Comparison of ENCODE assay signal across 1 cellular context in genomic region chr6:169702640-169703246, GRCh38.
TF ChIP-seq lines count a peak whose summit lies in the region.

No MANE protein-coding gene starts in this region.

TF ChIP-seq in K562, 482 proteins besides CTCF, POLR2A, EP300 and RAD21 (continued from another document and continues in another):
- peak; percentile 81 for TF ChIP-seq MGA (IDR thresholded peaks at IDR 0.05)
- no peak for TF ChIP-seq ZNF324 (CRISPR knock-in tag; IDR thresholded peaks at IDR 0.05)
- 0 out of 2 replicates have a peak, but pooled peaks have one; percentile 41 for TF ChIP-seq ZNF395 (CRISPR knock-in tag; IDR thresholded peaks at IDR 0.05)
- TF ChIP-seq POLR3A (IDR thresholded peaks at IDR 0.05; ENCODE audit: borderline replicate concordance, extremely low read depth, insufficient read depth, insufficient read length), result no peak
- TF ChIP-seq RBBP5 (IDR thresholded peaks at IDR 0.05; ENCODE audit: borderline replicate concordance, insufficient read depth, low read length, poor library complexity, severe bottlenecking), result peak; percentile 83
- peak; percentile 56 for TF ChIP-seq SAP30 (IDR thresholded peaks at IDR 0.05; ENCODE audit: borderline replicate concordance, insufficient read depth, low read depth, low read length, poor library complexity, severe bottlenecking)
- no peak for TF ChIP-seq KDM4B (IDR thresholded peaks at IDR 0.05; ENCODE audit: borderline replicate concordance in 2 of 2, low read depth in 1 of 2)
- TF ChIP-seq SMAD2 (IDR thresholded peaks at IDR 0.05; ENCODE audit: low read depth, low read length), result no peak
- TF ChIP-seq PTRF (tag; IDR thresholded peaks at IDR 0.05), result no peak
- 0 out of 4 replicates have a peak, but pooled peaks of 1 of the 2 experiments have one; percentile 11 for TF ChIP-seq NONO (IDR thresholded peaks at IDR 0.05; ENCODE audit: low read depth in 2 of 2, low read length in 1 of 2)
- no peak for TF ChIP-seq E2F8 (IDR thresholded peaks at IDR 0.05; ENCODE audit: low read depth, partially characterized antibody)
- no peak for TF ChIP-seq CREBBP (IDR thresholded peaks at IDR 0.05; ENCODE audit: low read depth, low read length)
- TF ChIP-seq NFE2 (IDR thresholded peaks at IDR 0.05; ENCODE audit: low read depth), result no peak
- TF ChIP-seq HDAC2 (IDR thresholded peaks at IDR 0.05), result no peak; the same call in 1 of the 2 replicates
- TF ChIP-seq HNRNPK (IDR thresholded peaks at IDR 0.05; ENCODE audit: low read depth, low read length, poor library complexity, severe bottlenecking), result no peak
- TF ChIP-seq ZBTB7A (IDR thresholded peaks at IDR 0.05; ENCODE audit: borderline replicate concordance, control insufficient read depth, low read depth, low read length), result no peak
- TF ChIP-seq BCLAF1 (IDR thresholded peaks at IDR 0.05; ENCODE audit: borderline replicate concordance in 1 of 2, control insufficient read depth in 1 of 2, low read depth in 2 of 2, low read length in 1 of 2), result no peak
- no peak for TF ChIP-seq ZKSCAN8 (CRISPR knock-in tag; IDR thresholded peaks at IDR 0.05)
- no peak for TF ChIP-seq ZNF3 (CRISPR knock-in tag; IDR thresholded peaks at IDR 0.05)
- TF ChIP-seq ZBTB9 (CRISPR knock-in tag; IDR thresholded peaks at IDR 0.05), result no peak; the same call in 1 of the 2 replicates
- no peak for TF ChIP-seq ETS1 (conservative IDR thresholded peaks at IDR 0.05; ENCODE audit: control insufficient read depth, low read depth, low read length)
- TF ChIP-seq GATAD2A (IDR thresholded peaks at IDR 0.05), result no peak
- TF ChIP-seq GABPB2 (CRISPR knock-in tag; conservative IDR thresholded peaks at IDR 0.05), result no peak
- no peak for TF ChIP-seq LCOR (CRISPR knock-in tag; IDR thresholded peaks at IDR 0.05)
- TF ChIP-seq KDM5B (IDR thresholded peaks at IDR 0.05; ENCODE audit: insufficient replicate concordance, low read depth, low read length), result no peak
- no peak for TF ChIP-seq HCFC1 (IDR thresholded peaks at IDR 0.05; ENCODE audit: low read depth, low read length)
- TF ChIP-seq SNRNP70 (optimal IDR thresholded peaks at IDR 0.05; ENCODE audit: low read depth, low read length), result no peak
- no peak for TF ChIP-seq ZFP36 (IDR thresholded peaks at IDR 0.05; ENCODE audit: low read depth, low read length, partially characterized antibody)
- TF ChIP-seq FOS (IDR thresholded peaks at IDR 0.05; ENCODE audit: extremely low read depth, insufficient read length), result no peak
- no peak for TF ChIP-seq MXI1 (IDR thresholded peaks at IDR 0.05; ENCODE audit: low read depth, low read length)
